ENCODE assay signal across 1 cellular context in the genomic region with DNA sequence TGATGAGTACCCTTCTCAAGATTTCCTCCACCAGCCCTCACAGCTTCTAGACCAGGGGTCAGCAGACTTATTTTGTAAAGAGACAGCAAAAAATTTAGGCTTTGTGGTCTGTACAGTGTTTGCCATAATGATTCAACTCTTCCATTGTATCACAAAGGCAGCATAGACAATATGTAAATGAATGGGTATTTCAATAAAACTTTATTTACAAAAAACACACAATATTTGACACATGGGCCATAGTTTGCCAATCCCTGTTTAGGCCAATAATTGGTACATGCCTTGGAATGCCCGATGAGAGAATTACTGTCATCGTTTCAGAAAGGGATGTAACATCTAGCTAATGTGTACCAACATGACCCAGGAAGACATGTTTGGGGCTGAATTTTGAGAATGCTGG.
TF ChIP-seq lines count a peak whose summit lies in the region.

No MANE protein-coding gene starts in this region.

TF ChIP-seq in K562, 482 proteins besides CTCF, POLR2A, EP300 and RAD21 (continued from another document):
- TF ChIP-seq ZBTB40 (IDR thresholded peaks at IDR 0.05) (peak; percentile 85), ZBTB40 (CRISPR knock-in tag; IDR thresholded peaks at IDR 0.05) (peak; percentile 67)
TF ChIP-seq in K562: peak in this region for 1.
